In the genomic region with DNA sequence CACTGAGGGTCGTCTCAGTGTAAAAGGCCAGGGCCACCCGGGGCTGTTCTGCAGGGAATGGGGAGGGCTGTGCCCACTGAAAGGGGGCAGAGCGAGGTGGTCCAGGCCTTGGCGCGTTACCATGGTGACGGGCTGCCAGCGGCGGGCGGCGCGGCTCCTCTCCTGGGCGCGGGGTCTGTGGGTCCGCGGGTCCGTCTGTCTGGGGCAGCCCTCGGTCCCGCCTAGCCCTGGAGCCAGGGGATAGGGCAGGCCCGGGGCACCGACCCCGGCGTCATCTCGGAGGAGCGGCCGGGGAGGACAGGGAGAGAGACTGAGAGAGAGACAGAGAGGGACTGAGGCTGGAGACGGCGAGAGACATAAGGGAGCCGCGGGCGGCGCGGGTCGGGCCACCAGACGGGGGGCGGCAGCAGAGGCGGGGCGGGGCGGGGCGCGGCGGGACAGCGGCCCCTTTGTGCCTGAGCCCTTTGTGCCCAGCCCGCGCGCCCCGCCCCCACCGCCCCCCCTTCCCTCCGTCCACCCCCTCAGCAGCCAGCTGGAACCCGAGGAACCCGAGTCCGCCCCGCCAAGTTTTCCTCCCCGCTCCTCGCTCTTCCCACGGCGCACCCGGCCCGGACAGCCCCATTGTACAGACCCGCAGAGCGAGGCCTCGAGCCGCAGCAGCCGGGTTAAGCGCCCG, we compare ENCODE assay signal across 8 cellular contexts. TPM values are rescaled to one million over a fixed set of nuclear protein-coding genes. Genes with fewer than 3 reads are reported as not detected.
DNase-seq lines count a peak whose midpoint lies in the region; ATAC-seq, FAIRE-seq and TF ChIP-seq lines count a peak whose summit lies in the region.

A gene with protein sequence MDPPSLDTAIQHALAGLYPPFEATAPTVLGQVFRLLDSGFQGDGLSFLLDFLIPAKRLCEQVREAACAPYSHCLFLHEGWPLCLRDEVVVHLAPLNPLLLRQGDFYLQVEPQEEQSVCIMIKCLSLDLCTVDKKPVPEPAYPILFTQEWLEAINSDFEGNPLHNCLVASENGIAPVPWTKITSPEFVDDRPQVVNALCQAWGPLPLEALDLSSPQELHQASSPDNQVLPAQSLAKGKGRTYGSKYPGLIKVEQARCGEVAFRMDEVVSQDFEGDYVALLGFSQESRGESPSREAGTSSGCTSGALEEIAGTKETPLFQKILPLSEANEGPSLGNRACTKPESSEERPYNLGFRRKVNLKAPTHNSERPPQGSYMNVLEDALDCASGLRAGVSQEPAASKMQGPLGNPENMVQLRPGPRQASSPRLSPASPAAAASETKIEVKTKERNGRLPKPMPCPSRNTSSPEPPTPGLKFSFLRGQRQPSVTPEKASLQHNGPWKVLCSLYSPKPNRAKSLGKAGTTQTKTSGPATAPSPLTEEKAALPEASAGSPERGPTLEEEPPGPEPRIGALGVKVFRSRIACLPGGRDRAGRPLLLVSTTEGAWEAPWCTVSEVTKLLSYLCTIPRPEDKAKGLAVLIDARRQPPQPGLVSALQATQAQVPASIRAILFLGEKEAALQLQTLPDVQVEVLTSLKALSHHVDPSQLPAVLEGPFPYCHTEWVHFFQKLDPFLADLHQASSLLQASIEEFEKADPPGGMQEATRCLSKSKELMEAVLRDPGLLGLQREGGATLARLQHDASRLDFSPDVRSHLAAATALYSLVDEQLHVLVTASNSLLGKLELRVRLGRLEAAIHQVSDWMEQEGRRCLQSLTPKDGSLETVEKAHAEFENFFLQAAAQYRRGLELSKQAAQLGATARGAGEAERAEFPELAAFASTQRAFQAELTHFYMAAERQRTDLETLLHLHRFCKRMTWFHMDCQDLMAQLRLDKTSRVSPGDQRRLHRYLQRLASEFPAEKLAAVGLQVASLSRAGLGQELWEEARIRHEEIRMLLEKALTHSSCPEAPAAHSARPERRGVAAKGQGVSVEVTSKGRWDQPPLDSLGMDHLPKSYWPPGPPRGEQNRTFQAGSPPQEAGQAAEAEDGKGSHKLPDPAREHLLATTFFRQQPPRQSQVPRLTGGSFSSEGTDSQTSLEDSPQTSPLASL (minus strand): TSS at position 358 of the 676 bp plus-strand sequence. CDS start 235 bp downstream, at position 123.

- H3K27me3 Mint-ChIP-seq in T-cell, result peaks cover 50 to 61% of the 10 kb centered on the region in 2 donors

- DNase-seq in NCI-H524 (lab: John Stamatoyannopoulos, UW), result peak; percentile 47 to 60
- no peak for DNase-seq in NCI-H524 treated with DMSO at 0.1 percent for 48 hours (lab: John Stamatoyannopoulos, UW)
- DNase-seq in Right ventricle myocardium superior, result peak; percentile 71
- peak in 51 of 56 donors; percentile 39 to 93 (median 73) for DNase-seq in nucleus accumbens (lab: John Stamatoyannopoulos, UW)
- DNase-seq in T-cell, result no peak
- DNase-seq in H54 (ENCODE audit: insufficient read length, low spot score), result no peak
- no peak for DNase-seq in GM13977 (ENCODE audit: low spot score)

- no peak for TF ChIP-seq CTCF in GM13977 (IDR thresholded peaks at IDR 0.05; ENCODE audit: extremely low read depth, insufficient read depth, missing control alignments)

- H3K9me3 Mint-ChIP-seq in T-cell, result no peaks in the 10 kb centered on the region

- POLR2A ChIA-PET in T-cell (lab: Charles Lee), result no interaction called here

- ATAC-seq in Right ventricle myocardium superior (ENCODE audit: poor library complexity), result peak; percentile 85
- no peak for ATAC-seq in T-cell (replicated peaks in 1 of 4)
- no peak for ATAC-seq in GM18868 (IDR thresholded peaks at IDR 0.05; ENCODE audit: unreplicated experiment)

- FAIRE-seq in H54 (lab: Jason Lieb, UNC), result no peak

- H3K4me3 Mint-ChIP-seq in T-cell, result peak within 1 kb of the TSS in 1 of 3 donors; percentile 23

- intact Hi-C loops in Right ventricle myocardium superior (cut with DNase I), result no loop called here

- CTCF ChIA-PET in T-cell (lab: Charles Lee), result no interaction called here

- peak within 1 kb of the TSS in 1 of 2 donors; percentile 50 for H3K27ac Mint-ChIP-seq in T-cell

- no peaks in the 10 kb centered on the region for H3K36me3 Mint-ChIP-seq in T-cell

- in situ Hi-C loops in GM13977 (cut with MboI; ENCODE audit: low pct_unique_long_range_greater_than_20kb, low sequenced_read_pairs, unreplicated experiment), result no loop called here

- H3K4me1 Mint-ChIP-seq in T-cell, result peaks cover 6 to 8% (median 7%) of the 10 kb centered on the region in 3 donors

- no peak for TF ChIP-seq POLR2A in H54 (IDR thresholded peaks at IDR 0.05; ENCODE audit: low read depth, low read length)

RNA-seq across cellular contexts. Expression of the gene that starts here (rescaled TPM):
- total RNA-seq in Right ventricle myocardium superior (5.4 TPM), T-cell (not detected)

Comparison
In these comparisons a context has a peak if more than half of its experiments do, and no peak if none do; other contexts are left out.
1. DNase-seq: peak in NCI-H524 (2 of 2), Right ventricle myocardium superior (single experiment) and nucleus accumbens (51 of 56); none in NCI-H524 treated with DMSO at 0.1 percent for 48 hours (single experiment), T-cell (0 of 34), H54 (single experiment) and GM13977 (single experiment).